Comparison of ENCODE assay signal across 17 cellular contexts in the genomic region with DNA sequence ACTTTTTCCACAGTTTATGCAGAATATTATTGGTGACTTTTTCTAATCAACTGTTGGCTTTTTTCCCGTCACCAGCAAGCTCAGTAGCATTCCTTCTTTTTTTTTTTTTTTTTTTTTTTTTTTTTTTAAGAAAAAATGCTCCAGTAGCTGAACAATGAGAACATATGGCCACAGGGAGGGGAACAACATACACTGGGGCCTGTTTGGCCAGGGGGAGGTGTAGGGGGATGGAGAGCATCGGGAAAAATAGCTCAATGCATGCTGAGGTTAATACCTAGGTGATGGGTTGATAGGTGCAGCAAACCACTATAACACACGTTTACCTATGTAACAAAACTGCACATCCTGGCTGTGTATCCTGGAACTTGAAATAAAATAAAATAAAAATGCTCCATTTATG.
DNase-seq lines count a peak whose midpoint lies in the region; TF ChIP-seq lines count a peak whose summit lies in the region.
"Had no signal": no experiment of that assay in that cellular context is flagged by ENCODE, and none has a peak within 500 bp of the region (broad histone marks: within the 10 kb centered on the region; RNA-seq: fewer than 3 reads in every experiment).

No MANE protein-coding gene starts in this region.

- peak overlapping the region; percentile 32 for H3K9ac ChIP-seq in iPS-18a (ENCODE audit: low read length)

- H3K27ac ChIP-seq in iPS-18a (ENCODE audit: low read length) (no peak overlapping the region), uterus (peak overlapping the region; percentile 14 to 56), coronary artery (no peak overlapping the region)
- H3K27ac ChIP-seq: SK-N-MC had no signal

- H3K27me3 ChIP-seq in iPS-18a (ENCODE audit: control insufficient read depth, insufficient read depth, low read length), result no peaks in the 10 kb centered on the region
- H3K27me3 ChIP-seq in uterus, result no peaks in the 10 kb centered on the region

- H3K9me3 ChIP-seq in iPS-18a (ENCODE audit: control insufficient read depth, low read depth, low read length), result no peaks in the 10 kb centered on the region
- no peaks in the 10 kb centered on the region for H3K9me3 ChIP-seq in uterus

- H3K4me1 ChIP-seq in iPS-18a (ENCODE audit: control insufficient read depth, low read depth, low read length), result peaks cover 14% of the 10 kb centered on the region
- H3K4me1 ChIP-seq in uterus, result no peaks in the 10 kb centered on the region

- no peak for TF ChIP-seq POLR2A in uterus (IDR thresholded peaks at IDR 0.05)

- H3K4me3 ChIP-seq in iPS-18a (ENCODE audit: low read length) (no peak overlapping the region), uterus (no peak overlapping the region), coronary artery (no peak overlapping the region)
- H3K4me3 ChIP-seq: SK-N-MC had no signal

- intact Hi-C loops in uterus (cut with DNase I; ENCODE audit: low total_unique reads), result no loop called here

- DNase-seq in NCI-H748 (lab: John Stamatoyannopoulos, UW; ENCODE audit: unreplicated experiment), result peak; percentile 2
- no peak for DNase-seq in NCI-H748 treated with DMSO at 0.1 percent for 48 hours (lab: John Stamatoyannopoulos, UW)
- peak; percentile 18 for DNase-seq in NCI-H82 treated with DMSO at 0.1 percent for 48 hours (lab: John Stamatoyannopoulos, UW; ENCODE audit: unreplicated experiment)
- no peak for DNase-seq in uterus
- DNase-seq in kidney glomerular epithelial cell (lab: John Stamatoyannopoulos, UW), result no peak
- DNase-seq in HUDEP-2 (lab: John Stamatoyannopoulos, UW; ENCODE audit: unreplicated experiment in 76 of 76), result no peak
- DNase-seq in coronary artery (ENCODE audit: low spot score), result no peak
- DNase-seq: 8988T; CD4-positive, alpha-beta memory T cell; KBM-7; NCI-H1105 treated with DMSO at 0.1 percent for 48 hours; NCI-H187 treated with DMSO at 0.1 percent for 48 hours; NCI-H345; NCI-H526; Right ventricle myocardium superior had no signal

- TF ChIP-seq CTCF in uterus (IDR thresholded peaks at IDR 0.05), result no peak
- no peak for TF ChIP-seq CTCF in coronary artery (IDR thresholded peaks at IDR 0.05)

- H3K36me3 ChIP-seq in iPS-18a (ENCODE audit: control insufficient read depth, low read depth, low read length) (no peaks in the 10 kb centered on the region), uterus (no peaks in the 10 kb centered on the region)

Comparison
In these comparisons a context has a peak if more than half of its experiments do, and no peak if none do; other contexts are left out.
1. DNase-seq: peak in NCI-H748 (single experiment) and NCI-H82 treated with DMSO at 0.1 percent for 48 hours (single experiment); none in NCI-H748 treated with DMSO at 0.1 percent for 48 hours (single experiment), uterus (0 of 2), kidney glomerular epithelial cell (single experiment), HUDEP-2 (0 of 76) and coronary artery (single experiment).
2. H3K27ac ChIP-seq: peak in uterus (2 of 2); none in iPS-18a (single experiment) and coronary artery (0 of 2).